Comparison of ENCODE assay signal across 26 cellular contexts in genomic region chr3:134699141-134699711, GRCh38. TPM values are rescaled to one million over a fixed set of nuclear protein-coding genes. Genes with fewer than 3 reads are reported as not detected.
A peak's percentile ranks its signal among the peaks of the same experiment; 100 is the strongest.
DNase-seq lines count a peak whose midpoint lies in the region; ATAC-seq and TF ChIP-seq lines count a peak whose summit lies in the region.
"Had no signal": no experiment of that assay in that cellular context is flagged by ENCODE, and none has a peak within 500 bp of the region (broad histone marks: within the 10 kb centered on the region; RNA-seq: fewer than 3 reads in every experiment).

No MANE protein-coding gene starts in this region.

- TF ChIP-seq CTCF in MCF 10A (IDR thresholded peaks at IDR 0.05; ENCODE audit: unreplicated experiment) (no peak), Panc1 (IDR thresholded peaks at IDR 0.05) (no peak), left ventricle myocardium inferior (IDR thresholded peaks at IDR 0.05; ENCODE audit: borderline replicate concordance) (no peak), psoas muscle (IDR thresholded peaks at IDR 0.05) (no peak)

- H3K4me1 Mint-ChIP-seq in MCF 10A (ENCODE audit: insufficient read depth, unreplicated experiment) = no peaks in the 10 kb centered on the region
- H3K4me1 Mint-ChIP-seq: CD4-positive, alpha-beta memory T cell had no signal

- no peak overlapping the region for H3K27ac ChIP-seq in Panc1 (ENCODE audit: low read length)
- H3K27ac ChIP-seq in left ventricle myocardium inferior (replicated peaks) = peak overlapping the region; percentile 87
- no peak overlapping the region for H3K27ac ChIP-seq in psoas muscle
- H3K27ac ChIP-seq: 22Rv1, BLaER1 had no signal

- DNase-seq in T47D (ENCODE audit: low read depth in 1 of 2, low spot score in 1 of 2) = peak; percentile 13 to 69
- no peak for DNase-seq in MCF 10A (ENCODE audit: unreplicated experiment)
- no peak for DNase-seq in Panc1 (ENCODE audit: low read depth, low spot score)
- DNase-seq in left ventricle myocardium inferior = no peak
- DNase-seq in psoas muscle = no peak
- DNase-seq in ecto neural progenitor cell (ENCODE audit: low spot score) = no peak
- DNase-seq in activated naive CD4-positive, alpha-beta T cell treated with anti-CD3 and anti-CD28 coated beads, Interleukin-2, amount 50 U/mL, for 72 hours (ENCODE audit: low spot score in 2 of 2) = no peak
- no peak for DNase-seq in GOT3 (lab: John Stamatoyannopoulos, UW)
- DNase-seq: ACHN; Caco-2; CD4-positive, alpha-beta memory T cell; DMS 273 treated with DMSO at 0.1 percent for 48 hours; DMS79 treated with DMSO at 0.1 percent for 48 hours; NCI-H1092 treated with DMSO at 0.1 percent for 48 hours; NCI-H1436 treated with DMSO at 0.1 percent for 48 hours; NCI-H2029 treated with DMSO at 0.1 percent for 48 hours; NCI-H226; NCI-H524 treated with DMSO at 0.1 percent for 48 hours; OCI-M1; SHP77 treated with DMSO at 0.1 percent for 48 hours had no signal

- CTCF ChIA-PET in MCF 10A (lab: Yijun Ruan, JAX) = interaction anchor here (1.1 to 1.3 kb wide), 3 partner anchors 9 to 99 kb away, joined by 3 to 7 read pairs (median 3); no protein-coding TSS in a partner anchor
- CTCF ChIA-PET in Panc1 (lab: Charles Lee) = no interaction called here

- intact Hi-C loops in MCF 10A (cut with micrococcal nuclease) (no loop called here), Panc1 (cut with micrococcal nuclease; ENCODE audit: unreplicated experiment) (no loop called here), left ventricle myocardium inferior (cut with micrococcal nuclease) (no loop called here), psoas muscle (cut with DNase I) (no loop called here)

- H3K36me3 Mint-ChIP-seq in MCF 10A (ENCODE audit: insufficient read depth, unreplicated experiment) = no peaks in the 10 kb centered on the region
- H3K36me3 Mint-ChIP-seq in activated naive CD4-positive, alpha-beta T cell treated with anti-CD3 and anti-CD28 coated beads, Interleukin-2, amount 50 U/mL, for 72 hours = no peaks in the 10 kb centered on the region
- H3K36me3 Mint-ChIP-seq: CD4-positive, alpha-beta memory T cell had no signal

- peaks cover 23% of the 10 kb centered on the region for H3K27me3 Mint-ChIP-seq in MCF 10A (ENCODE audit: insufficient read depth, unreplicated experiment)

- H3K27ac Mint-ChIP-seq in MCF 10A (ENCODE audit: low read depth, unreplicated experiment) = no peak overlapping the region
- H3K27ac Mint-ChIP-seq in activated naive CD4-positive, alpha-beta T cell treated with anti-CD3 and anti-CD28 coated beads, Interleukin-2, amount 50 U/mL, for 72 hours = no peak overlapping the region
- H3K27ac Mint-ChIP-seq: CD4-positive, alpha-beta memory T cell had no signal

- H3K36me3 ChIP-seq in Panc1 (ENCODE audit: control insufficient read depth, insufficient read depth, low read length) = no peaks in the 10 kb centered on the region
- H3K36me3 ChIP-seq in left ventricle myocardium inferior = no peaks in the 10 kb centered on the region
- H3K36me3 ChIP-seq in psoas muscle (ENCODE audit: insufficient read depth in 1 of 2, low read depth in 1 of 2) = no peaks in the 10 kb centered on the region
- H3K36me3 ChIP-seq: BLaER1, HAP-1 had no signal

- H3K4me1 ChIP-seq in Panc1 (ENCODE audit: control insufficient read depth, insufficient read depth, low read length) = no peaks in the 10 kb centered on the region
- peaks cover 44% of the 10 kb centered on the region for H3K4me1 ChIP-seq in left ventricle myocardium inferior
- peaks cover 20% of the 10 kb centered on the region for H3K4me1 ChIP-seq in psoas muscle
- H3K4me1 ChIP-seq: BLaER1, Caco-2, HAP-1 had no signal

- peaks cover 11% of the 10 kb centered on the region; the same call in 1 of the 2 replicates for H3K27me3 ChIP-seq in Panc1 (ENCODE audit: control insufficient read depth, insufficient read depth, low read length)
- H3K27me3 ChIP-seq in left ventricle myocardium inferior (ENCODE audit: low read depth) = no peaks in the 10 kb centered on the region
- no peaks in the 10 kb centered on the region for H3K27me3 ChIP-seq in psoas muscle (ENCODE audit: insufficient read depth in 3 of 3, low read length in 2 of 3)
- H3K27me3 ChIP-seq: BLaER1 had no signal

- no peaks in the 10 kb centered on the region for H3K9me3 Mint-ChIP-seq in MCF 10A (ENCODE audit: unreplicated experiment)
- H3K9me3 Mint-ChIP-seq in activated naive CD4-positive, alpha-beta T cell treated with anti-CD3 and anti-CD28 coated beads, Interleukin-2, amount 50 U/mL, for 72 hours = peaks cover 0 to 2% of the 10 kb centered on the region in 2 donors

- H3K4me3 ChIP-seq in Panc1 (ENCODE audit: low read depth in 2 of 2, low read length in 2 of 2) (no peak overlapping the region), left ventricle myocardium inferior (no peak overlapping the region), psoas muscle (no peak overlapping the region)
- H3K4me3 ChIP-seq: BLaER1, GM12878, HAP-1, K562 had no signal

- ATAC-seq in Panc1 (peak; percentile 20; the same call in 1 of the 2 replicates), psoas muscle (peak; percentile 23 to 88 (median 48))
- no peak for ATAC-seq in activated naive CD4-positive, alpha-beta T cell treated with anti-CD3 and anti-CD28 coated beads, Interleukin-2, amount 50 U/mL, for 72 hours
- ATAC-seq: GM12878, K562 had no signal

- H3K4me3 Mint-ChIP-seq in MCF 10A (ENCODE audit: unreplicated experiment) = no peak overlapping the region

- 53 to 70% (median 68%) methylated on average over 8 of the region's 8 CpGs for WGBS in psoas muscle, 3 donors

- H3K9me3 ChIP-seq in Panc1 (ENCODE audit: control insufficient read depth, insufficient read depth, low read depth, low read length) (no peaks in the 10 kb centered on the region), left ventricle myocardium inferior (replicated peaks) (no peaks in the 10 kb centered on the region), psoas muscle (no peaks in the 10 kb centered on the region)
- H3K9me3 ChIP-seq: BLaER1, Caco-2, HAP-1 had no signal

- BruUV-seq in MCF 10A (replicated peaks; lab: Mats Ljungman, UMichigan) (no TSS peak), Panc1 (replicated peaks; lab: Mats Ljungman, UMichigan) (no TSS peak)

- POLR2A ChIA-PET in MCF 10A (lab: Yijun Ruan, JAX) = no interaction called here
- POLR2A ChIA-PET in Panc1 (lab: Charles Lee) = no interaction called here

- in situ Hi-C loops in T47D (cut with HindIII; ENCODE audit: low pct_unique_long_range_greater_than_20kb, low sequenced_read_pairs) (no loop called here), Panc1 (cut with HindIII; ENCODE audit: low pct_unique_long_range_greater_than_20kb, low sequenced_read_pairs) (no loop called here)

RNA-seq across cellular contexts. Expression of gene KY, which starts 48.4 kb away (rescaled TPM):
- total RNA-seq in MCF 10A (2022) (not detected in 2 replicates), Panc1 (2021; ENCODE audit: unreplicated experiment) (not detected), left ventricle myocardium inferior (12.1 TPM), psoas muscle (1 to 10 TPM; 1.8 to 6.7 (median 4.2) TPM)
- polyA plus RNA-seq in Panc1 (2012; ENCODE audit: insufficient read length) = not detected
- 1 to 10 TPM in 1 of 3 donors, under 1 TPM in 1, not detected in 1; 0.30 to 1.1 TPM for polyA plus RNA-seq in psoas muscle
- total RNA-seq in activated naive CD4-positive, alpha-beta T cell treated with anti-CD3 and anti-CD28 coated beads, Interleukin-2, amount 50 U/mL, for 72 hours = not detected
- total RNA-seq: Caco-2; CD4-positive, alpha-beta memory T cell; GM12878; K562; LHCN-M2 had no signal
- polyA plus RNA-seq: CD4-positive, alpha-beta memory T cell; K562 had no signal

Comparison
In these comparisons a context has a peak if more than half of its experiments do, and no peak if none do; other contexts are left out.
1. DNase-seq: peak in T47D (2 of 2); none in MCF 10A (single experiment), Panc1 (single experiment), left ventricle myocardium inferior (single experiment), psoas muscle (0 of 2), ecto neural progenitor cell (single experiment), activated naive CD4-positive, alpha-beta T cell treated with anti-CD3 and anti-CD28 coated beads, Interleukin-2, amount 50 U/mL, for 72 hours (0 of 2) and GOT3 (single experiment).
2. ATAC-seq: peak in Panc1 (single experiment) and psoas muscle (4 of 4); none in activated naive CD4-positive, alpha-beta T cell treated with anti-CD3 and anti-CD28 coated beads, Interleukin-2, amount 50 U/mL, for 72 hours (0 of 2).